Comparison of ENCODE assay signal across 8 cellular contexts in the genomic region with DNA sequence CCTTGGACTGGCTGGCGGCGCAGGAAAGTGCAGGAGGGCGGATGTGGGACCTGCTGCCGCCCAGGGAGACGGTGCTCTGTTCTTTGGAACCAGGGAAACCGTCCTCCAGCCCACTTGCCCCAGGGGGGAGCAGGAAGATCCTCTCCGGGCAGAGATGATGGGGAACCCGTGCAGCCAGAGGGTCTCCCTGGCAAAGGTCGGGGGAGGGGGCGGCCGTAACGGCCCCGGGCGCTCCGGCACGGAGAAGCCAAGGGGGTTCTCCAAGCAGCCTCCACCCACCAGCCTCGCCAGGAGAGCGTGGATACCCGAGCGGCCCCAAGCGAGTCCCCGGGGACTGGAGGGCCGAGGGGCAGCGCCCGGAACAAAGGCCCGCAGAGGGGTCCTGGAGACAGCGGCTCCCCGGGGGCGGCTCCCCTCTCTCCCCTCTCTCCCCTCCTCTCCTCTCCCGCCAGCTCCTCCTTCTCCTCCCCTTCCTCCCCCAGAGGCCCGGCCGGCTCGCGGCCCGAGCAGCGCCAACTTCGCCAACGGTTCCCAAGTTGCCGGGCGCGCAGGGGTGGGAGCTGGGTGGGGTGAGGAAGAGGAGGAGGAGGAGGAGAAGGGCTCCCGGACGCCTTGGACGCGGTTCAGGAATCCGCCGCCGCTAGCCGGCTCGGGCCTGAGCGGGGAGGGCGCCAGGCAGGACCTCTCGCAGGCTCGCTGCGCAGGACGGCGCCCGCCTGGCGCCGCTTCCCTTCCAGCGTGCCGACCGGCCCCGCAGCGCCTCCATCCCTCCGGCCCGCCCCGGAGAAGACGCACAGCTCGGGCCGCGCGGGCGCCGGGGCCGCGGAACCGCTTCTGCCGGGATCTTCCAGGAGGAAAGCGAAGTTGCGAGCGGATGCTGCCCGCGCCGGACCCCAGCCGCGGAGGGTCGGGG. TPM values are rescaled to one million over a fixed set of nuclear protein-coding genes. Genes with fewer than 3 reads are reported as not detected.
DNase-seq lines count a peak whose midpoint lies in the region; ATAC-seq, FAIRE-seq and TF ChIP-seq lines count a peak whose summit lies in the region.

A gene with protein sequence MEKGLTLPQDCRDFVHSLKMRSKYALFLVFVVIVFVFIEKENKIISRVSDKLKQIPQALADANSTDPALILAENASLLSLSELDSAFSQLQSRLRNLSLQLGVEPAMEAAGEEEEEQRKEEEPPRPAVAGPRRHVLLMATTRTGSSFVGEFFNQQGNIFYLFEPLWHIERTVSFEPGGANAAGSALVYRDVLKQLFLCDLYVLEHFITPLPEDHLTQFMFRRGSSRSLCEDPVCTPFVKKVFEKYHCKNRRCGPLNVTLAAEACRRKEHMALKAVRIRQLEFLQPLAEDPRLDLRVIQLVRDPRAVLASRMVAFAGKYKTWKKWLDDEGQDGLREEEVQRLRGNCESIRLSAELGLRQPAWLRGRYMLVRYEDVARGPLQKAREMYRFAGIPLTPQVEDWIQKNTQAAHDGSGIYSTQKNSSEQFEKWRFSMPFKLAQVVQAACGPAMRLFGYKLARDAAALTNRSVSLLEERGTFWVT (plus strand): TSS at position 640 of the 913 bp plus-strand sequence. CDS start 41,448 bp downstream, outside the sequence.

- ATAC-seq in HG03097 (IDR thresholded peaks at IDR 0.05; ENCODE audit: low FRiP score, unreplicated experiment), result no peak

- H3K4me3 Mint-ChIP-seq in activated T-cell treated with anti-CD3 and anti-CD28 coated beads, Interleukin-2, amount 50 U/mL, for 24 hours, result peak within 1 kb of the TSS; percentile 75
- H3K4me3 Mint-ChIP-seq in neural progenitor cell, result peak within 1 kb of the TSS; percentile 95

- peaks cover 20% of the 10 kb centered on the region for H3K4me1 Mint-ChIP-seq in activated T-cell treated with anti-CD3 and anti-CD28 coated beads, Interleukin-2, amount 50 U/mL, for 24 hours (ENCODE audit: low read depth)
- H3K4me1 Mint-ChIP-seq in neural progenitor cell, result peaks cover 44% of the 10 kb centered on the region

- H3K36me3 Mint-ChIP-seq in activated T-cell treated with anti-CD3 and anti-CD28 coated beads, Interleukin-2, amount 50 U/mL, for 24 hours (ENCODE audit: low read depth), result no peaks in the 10 kb centered on the region
- peaks cover 11% of the 10 kb centered on the region for H3K36me3 Mint-ChIP-seq in neural progenitor cell

- no peaks in the 10 kb centered on the region for H3K9me3 Mint-ChIP-seq in activated T-cell treated with anti-CD3 and anti-CD28 coated beads, Interleukin-2, amount 50 U/mL, for 24 hours
- H3K9me3 Mint-ChIP-seq in neural progenitor cell, result peaks cover 12% of the 10 kb centered on the region

- H3K27me3 ChIP-seq in neural progenitor cell, result peaks cover 49% of the 10 kb centered on the region

- H3K4me3 ChIP-seq in neural progenitor cell, result peak within 1 kb of the TSS; percentile 77

- H3F3A ChIP-seq in neural progenitor cell (ENCODE audit: low read depth), result peaks cover 5% of the 10 kb centered on the region

- H3K9ac ChIP-seq in neural progenitor cell, result peak within 1 kb of the TSS; percentile 76

- TF ChIP-seq POLR2A in H54 (IDR thresholded peaks at IDR 0.05; ENCODE audit: low read depth, low read length) (peak; percentile 81), GM12892 (IDR thresholded peaks at IDR 0.05; ENCODE audit: low read depth, low read length) (no peak)

- peaks cover 9% of the 10 kb centered on the region for H3K4me1 ChIP-seq in neural progenitor cell

- peaks cover 63% of the 10 kb centered on the region for H3K27me3 Mint-ChIP-seq in activated T-cell treated with anti-CD3 and anti-CD28 coated beads, Interleukin-2, amount 50 U/mL, for 24 hours
- peaks cover 8% of the 10 kb centered on the region for H3K27me3 Mint-ChIP-seq in neural progenitor cell (ENCODE audit: insufficient read depth, low read depth)

- TF ChIP-seq CTCF in neural progenitor cell (IDR thresholded peaks at IDR 0.05), result no peak

- no peak within 1 kb of the TSS for H3K27ac ChIP-seq in neural progenitor cell

- no peak for FAIRE-seq in H54 (lab: Jason Lieb, UNC)
- FAIRE-seq in GM12892 (lab: Jason Lieb, UNC), result no peak

- H3K36me3 ChIP-seq in neural progenitor cell, result no peaks in the 10 kb centered on the region

- H3K9me3 ChIP-seq in neural progenitor cell (ENCODE audit: low read depth), result no peaks in the 10 kb centered on the region

- H3K27ac Mint-ChIP-seq in activated T-cell treated with anti-CD3 and anti-CD28 coated beads, Interleukin-2, amount 50 U/mL, for 24 hours, result peak within 1 kb of the TSS; percentile 80
- H3K27ac Mint-ChIP-seq in neural progenitor cell, result peak within 1 kb of the TSS; percentile 95

- peak within 1 kb of the TSS; percentile 97 for H3K4me2 ChIP-seq in neural progenitor cell

- peak; percentile 74 for DNase-seq in Ammon's horn (ENCODE audit: low spot score)
- peak; percentile 50 for DNase-seq in H54 (ENCODE audit: insufficient read length, low spot score)
- peak; percentile 54 for DNase-seq in activated T-cell treated with anti-CD3 and anti-CD28 coated beads, Interleukin-2, amount 50 U/mL, for 24 hours
- peak; percentile 71 for DNase-seq in globus pallidus (ENCODE audit: low spot score)
- DNase-seq in neural progenitor cell (ENCODE audit: low spot score), result peak; percentile 82
- no peak for DNase-seq in NCI-H2029 treated with DMSO at 0.1 percent for 48 hours (lab: John Stamatoyannopoulos, UW)
- DNase-seq in GM12892 (ENCODE audit: insufficient read length), result no peak

- H2AFZ ChIP-seq in neural progenitor cell (replicated peaks), result peak within 1 kb of the TSS; percentile 97

- H3K79me2 ChIP-seq in neural progenitor cell (ENCODE audit: low read depth), result peaks cover 33% of the 10 kb centered on the region

- peaks cover 9% of the 10 kb centered on the region for H4K20me1 ChIP-seq in neural progenitor cell (ENCODE audit: low read depth)

RNA-seq across cellular contexts. Expression of the gene that starts here (rescaled TPM):
- total RNA-seq in neural progenitor cell (ENCODE audit: low replicate concordance), result 9.1 and 11.9 TPM in 2 replicates
- not detected for polyA plus RNA-seq in GM12892 (2012; ENCODE audit: missing spikeins)

Comparison
In these comparisons a context has a peak if more than half of its experiments do, and no peak if none do; other contexts are left out.
1. DNase-seq: peak in Ammon's horn (single experiment), H54 (single experiment), activated T-cell treated with anti-CD3 and anti-CD28 coated beads, Interleukin-2, amount 50 U/mL, for 24 hours (single experiment), globus pallidus (single experiment) and neural progenitor cell (single experiment); none in NCI-H2029 treated with DMSO at 0.1 percent for 48 hours (single experiment) and GM12892 (single experiment).